17 cellular contexts compared by ENCODE assay signal in the genomic region with DNA sequence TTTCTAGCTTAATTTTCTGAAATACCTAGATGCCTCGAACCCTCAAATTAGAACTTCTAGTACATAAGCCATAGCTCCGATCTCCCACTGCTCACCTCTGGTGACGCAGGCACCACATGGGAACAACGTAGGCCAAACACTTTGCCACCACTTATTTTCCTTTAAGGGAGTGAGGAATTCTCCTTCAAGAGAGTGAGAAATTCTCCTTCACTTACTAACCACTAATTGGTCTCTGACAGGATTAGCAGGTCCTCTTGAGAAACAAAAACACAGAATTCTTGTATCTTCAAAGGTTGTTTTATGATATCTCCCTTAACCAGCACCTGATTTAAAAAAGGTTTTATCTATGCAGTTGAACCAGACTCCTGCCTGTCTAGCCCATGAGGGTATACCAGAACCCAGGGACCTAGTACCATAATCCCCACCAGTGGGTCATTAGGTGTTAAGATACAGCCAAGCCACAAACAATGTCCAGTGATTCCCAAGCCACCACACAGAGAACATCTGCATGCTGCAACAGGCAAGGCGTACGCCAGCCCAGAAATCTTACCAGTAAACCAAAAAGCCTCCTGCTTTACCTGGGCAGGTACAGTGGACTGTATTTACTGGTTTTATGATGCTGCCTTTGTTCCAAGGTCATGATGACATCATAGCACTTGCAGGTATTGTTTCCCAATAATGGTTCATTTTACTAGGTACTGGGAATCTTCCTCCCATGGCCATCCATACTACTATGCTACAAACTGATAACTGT. TPM values are rescaled to one million over a fixed set of nuclear protein-coding genes. Genes with fewer than 3 reads are reported as not detected.
A peak's percentile ranks its signal among the peaks of the same experiment; 100 is the strongest.
DNase-seq lines count a peak whose midpoint lies in the region; ATAC-seq and TF ChIP-seq lines count a peak whose summit lies in the region.
"Had no signal": no experiment of that assay in that cellular context is flagged by ENCODE, and none has a peak within 500 bp of the region (broad histone marks: within the 10 kb centered on the region; RNA-seq: fewer than 3 reads in every experiment).

No MANE protein-coding gene starts in this region.

- TF ChIP-seq CTCF in HCT116 (IDR thresholded peaks at IDR 0.05 in 2 of 3, conservative IDR thresholded peaks at IDR 0.05 in 1 of 3; ENCODE audit: borderline replicate concordance in 1 of 3, insufficient read depth in 1 of 3, low read depth in 2 of 3, low read length in 2 of 3) (no peak), RWPE1 (conservative IDR thresholded peaks at IDR 0.05; ENCODE audit: low read depth) (no peak), fibroblast of lung (conservative IDR thresholded peaks at IDR 0.05 in 1 of 2, IDR thresholded peaks at IDR 0.05 in 1 of 2; ENCODE audit: low read depth in 1 of 2, low read length in 2 of 2) (no peak), retinal pigment epithelial cell (conservative IDR thresholded peaks at IDR 0.05; ENCODE audit: low read depth, low read length) (no peak), Caco-2 (IDR thresholded peaks at IDR 0.05; ENCODE audit: insufficient read depth in 1 of 2, low read depth in 1 of 2, low read length in 1 of 2, severe bottlenecking in 1 of 2, unreplicated experiment in 1 of 2) (no peak)

- intact Hi-C loops in HCT116 (cut with micrococcal nuclease), result loop anchor here (5.0 kb wide), 1 partner anchor 40 kb away; no protein-coding TSS in a partner anchor
- intact Hi-C loops in naive thymus-derived CD4-positive, alpha-beta T cell (cut with micrococcal nuclease), result loop anchor here in 1 of 2 donors (2.0 kb wide), 1 partner anchor 20 kb away; a partner anchor contains a TSS
- intact Hi-C loops in Caco-2 (cut with micrococcal nuclease; ENCODE audit: unreplicated experiment), result no loop called here

- DNase-seq in HCT116 (ENCODE audit: low read depth, low spot score), result no peak
- DNase-seq in RWPE1 (ENCODE audit: low spot score), result peak; percentile 56
- DNase-seq in fibroblast of lung (ENCODE audit: low read depth in 2 of 2), result peak in 1 of 2 donors; percentile 84
- DNase-seq in retinal pigment epithelial cell (ENCODE audit: low read depth), result peak; percentile 92
- no peak for DNase-seq in naive thymus-derived CD4-positive, alpha-beta T cell
- no peak for DNase-seq in activated gamma-delta T cell treated with Interleukin-2 at 50 U/mL for 16 hours
- DNase-seq in Caco-2, result no peak
- DNase-seq: activated CD4-positive, alpha-beta T cell treated with anti-CD3 and anti-CD28 coated beads, Interleukin-2, amount 50 U/mL, for 1 hour; NCI-H1436; NCI-H510A treated with DMSO at 0.1 percent for 48 hours had no signal

- no peaks in the 10 kb centered on the region for H3K9me2 ChIP-seq in HCT116 (ENCODE audit: insufficient read depth)

- H3K4me3 Mint-ChIP-seq in naive thymus-derived CD4-positive, alpha-beta T cell, result no peak overlapping the region
- H3K4me3 Mint-ChIP-seq in Caco-2 (ENCODE audit: unreplicated experiment), result no peak overlapping the region
- H3K4me3 Mint-ChIP-seq: T-helper 2 cell treated with Interferon-gamma antibody and Interleukin-4, amounts not matched to agents 5 μg/mL and 100 μg/mL, for 36 hours; type B pancreatic cell had no signal

- ATAC-seq in HCT116, result peak; percentile 36; the same call in 1 of the 2 replicates
- ATAC-seq in naive thymus-derived CD4-positive, alpha-beta T cell, result no peak
- ATAC-seq in GM18909 (IDR thresholded peaks at IDR 0.05; ENCODE audit: poor library complexity, unreplicated experiment), result no peak

- TF ChIP-seq POLR2A in HCT116 (IDR thresholded peaks at IDR 0.05; ENCODE audit: borderline replicate concordance, extremely low read depth, insufficient read depth, insufficient read length), result no peak

- H3K9ac ChIP-seq in HCT116 (ENCODE audit: low read length) (no peak overlapping the region), fibroblast of lung (ENCODE audit: insufficient read depth, low read length) (no peak overlapping the region)
- H3K9ac ChIP-seq: parathyroid adenoma had no signal

- no peaks in the 10 kb centered on the region for H4K20me1 ChIP-seq in HCT116 (ENCODE audit: insufficient read depth)
- H4K20me1 ChIP-seq in fibroblast of lung (ENCODE audit: control insufficient read depth, extremely low read depth, insufficient read depth, low read length), result no peaks in the 10 kb centered on the region

- peaks cover 0 to 19% (median 0%) of the 10 kb centered on the region in 7 donors for H3K4me1 Mint-ChIP-seq in naive thymus-derived CD4-positive, alpha-beta T cell
- peaks cover 24% of the 10 kb centered on the region for H3K4me1 Mint-ChIP-seq in Caco-2 (ENCODE audit: low read depth, unreplicated experiment)

- H3K79me2 ChIP-seq in HCT116 (ENCODE audit: insufficient read depth, low read length) (no peaks in the 10 kb centered on the region), fibroblast of lung (ENCODE audit: control insufficient read depth, insufficient read depth, low read length) (no peaks in the 10 kb centered on the region)
- H3K79me2 ChIP-seq: parathyroid adenoma had no signal

- H3K27ac ChIP-seq in HCT116 (ENCODE audit: low read depth, low read length), result no peak overlapping the region
- no peak overlapping the region for H3K27ac ChIP-seq in RWPE1
- peak overlapping the region; percentile 46 for H3K27ac ChIP-seq in fibroblast of lung (ENCODE audit: insufficient read depth, low read length)
- H3K27ac ChIP-seq in naive thymus-derived CD4-positive, alpha-beta T cell (ENCODE audit: low read depth, low read length), result no peak overlapping the region
- H3K27ac ChIP-seq: adrenal gland, C4-2B, coronary artery, parathyroid adenoma had no signal

- no peaks in the 10 kb centered on the region for H3K36me3 ChIP-seq in HCT116 (ENCODE audit: control insufficient read depth in 1 of 2, insufficient read depth in 2 of 2, low read length in 2 of 2)
- no peaks in the 10 kb centered on the region for H3K36me3 ChIP-seq in fibroblast of lung (ENCODE audit: control insufficient read depth, insufficient read depth, low read length)
- H3K36me3 ChIP-seq in naive thymus-derived CD4-positive, alpha-beta T cell (ENCODE audit: control insufficient read depth in 2 of 3, insufficient read depth in 3 of 3, low read length in 3 of 3), result no peaks in the 10 kb centered on the region
- no peaks in the 10 kb centered on the region for H3K36me3 ChIP-seq in Caco-2 (ENCODE audit: control insufficient read depth, insufficient read depth, low read length)
- H3K36me3 ChIP-seq: adrenal gland had no signal

- peaks cover 0 to 3% (median 0%) of the 10 kb centered on the region in 11 donors for H3K9me3 Mint-ChIP-seq in naive thymus-derived CD4-positive, alpha-beta T cell
- no peaks in the 10 kb centered on the region for H3K9me3 Mint-ChIP-seq in Caco-2 (ENCODE audit: unreplicated experiment)
- H3K9me3 Mint-ChIP-seq: T-helper 2 cell treated with Interferon-gamma antibody and Interleukin-4, amounts not matched to agents 5 μg/mL and 100 μg/mL, for 36 hours; type B pancreatic cell had no signal

- no peak overlapping the region for H3K27ac Mint-ChIP-seq in naive thymus-derived CD4-positive, alpha-beta T cell
- H3K27ac Mint-ChIP-seq in Caco-2 (ENCODE audit: unreplicated experiment), result no peak overlapping the region
- H3K27ac Mint-ChIP-seq: T-helper 2 cell treated with Interferon-gamma antibody and Interleukin-4, amounts not matched to agents 5 μg/mL and 100 μg/mL, for 36 hours; type B pancreatic cell had no signal

- RAD21 ChIA-PET in HCT116 (lab: Charles Lee; ENCODE audit: low non-redundant PET in 1 of 2, low total read pairs in 2 of 2, uncharacterized antibody in 2 of 2, unreplicated experiment in 2 of 2), result no interaction called here

- no peak for TF ChIP-seq RAD21 in HCT116 (IDR thresholded peaks at IDR 0.05; ENCODE audit: low read depth)

- peak overlapping the region; percentile 31; the same call in 1 of the 2 replicates for H3K4me2 ChIP-seq in HCT116 (ENCODE audit: low read length)
- no peak overlapping the region for H3K4me2 ChIP-seq in fibroblast of lung (ENCODE audit: extremely low read depth, insufficient read depth, low read length)

- no peaks in the 10 kb centered on the region for H3K9me3 ChIP-seq in HCT116 (ENCODE audit: control insufficient read depth in 1 of 2, insufficient read depth in 1 of 2, low read depth in 1 of 2, low read length in 2 of 2)
- no peaks in the 10 kb centered on the region for H3K9me3 ChIP-seq in fibroblast of lung (ENCODE audit: control insufficient read depth, insufficient read depth, low read depth, low read length)
- no peaks in the 10 kb centered on the region for H3K9me3 ChIP-seq in naive thymus-derived CD4-positive, alpha-beta T cell (ENCODE audit: control insufficient read depth in 2 of 3, low read length in 3 of 3)
- no peaks in the 10 kb centered on the region for H3K9me3 ChIP-seq in Caco-2
- H3K9me3 ChIP-seq: adrenal gland had no signal

- H3K36me3 Mint-ChIP-seq in naive thymus-derived CD4-positive, alpha-beta T cell, result peaks cover 0 to 3% (median 0%) of the 10 kb centered on the region in 5 donors
- H3K36me3 Mint-ChIP-seq in Caco-2 (ENCODE audit: insufficient read depth, unreplicated experiment), result no peaks in the 10 kb centered on the region
- H3K36me3 Mint-ChIP-seq: type B pancreatic cell had no signal

- no TSS peak for BruUV-seq in HCT116 (replicated peaks; lab: Mats Ljungman, UMichigan)
- no TSS peak for BruUV-seq in Caco-2 (replicated peaks; lab: Mats Ljungman, UMichigan)

- H3K27me3 ChIP-seq in HCT116 (ENCODE audit: insufficient read depth, low read length), result peaks cover 43% of the 10 kb centered on the region
- H3K27me3 ChIP-seq in fibroblast of lung (ENCODE audit: control insufficient read depth, insufficient read depth, low read length), result no peaks in the 10 kb centered on the region
- H3K27me3 ChIP-seq in naive thymus-derived CD4-positive, alpha-beta T cell (ENCODE audit: control insufficient read depth in 2 of 2, insufficient read depth in 2 of 2, low read length in 2 of 2), result no peaks in the 10 kb centered on the region
- no peaks in the 10 kb centered on the region for H3K27me3 ChIP-seq in Caco-2 (replicated peaks; ENCODE audit: control insufficient read depth, insufficient read depth, low read length)
- H3K27me3 ChIP-seq: adrenal gland had no signal

- H3K4me3 ChIP-seq in HCT116 (replicated peaks in 1 of 2; ENCODE audit: low read depth in 1 of 2, low read length in 2 of 2) (no peak overlapping the region), fibroblast of lung (replicated peaks in 1 of 4; ENCODE audit: control extremely low read depth in 1 of 4, insufficient read depth in 1 of 4, low read depth in 3 of 4, low read length in 4 of 4) (no peak overlapping the region), retinal pigment epithelial cell (ENCODE audit: low read length) (no peak overlapping the region), Caco-2 (ENCODE audit: low read depth, low read length) (no peak overlapping the region)
- H3K4me3 ChIP-seq in naive thymus-derived CD4-positive, alpha-beta T cell (ENCODE audit: low read length), result no peak overlapping the region
- H3K4me3 ChIP-seq: adrenal gland, coronary artery had no signal

- no peak overlapping the region for H2AFZ ChIP-seq in HCT116 (ENCODE audit: low read depth, low read length, poor library complexity, severe bottlenecking)
- H2AFZ ChIP-seq in fibroblast of lung (ENCODE audit: low read length), result no peak overlapping the region
- H2AFZ ChIP-seq: parathyroid adenoma had no signal

- POLR2A ChIA-PET in HCT116 (lab: Charles Lee), result interaction anchor here (0.8 kb wide), 1 partner anchor 20 kb away, joined by 3 read pairs; no protein-coding TSS in a partner anchor
- POLR2A ChIA-PET in RWPE1 (lab: Yijun Ruan, JAX; ENCODE audit: low non-redundant PET), result no interaction called here
- POLR2A ChIA-PET in naive thymus-derived CD4-positive, alpha-beta T cell (lab: Charles Lee), result no interaction called here
- POLR2A ChIA-PET in Caco-2 (lab: Charles Lee), result no interaction called here

- CTCF ChIA-PET in HCT116 (lab: Charles Lee) (interaction anchor here (0.9 kb wide), 1 partner anchor 106 kb away, joined by 3 read pairs; no protein-coding TSS in a partner anchor), RWPE1 (lab: Yijun Ruan, JAX) (interaction anchor here (0.6 kb wide), 2 partner anchors 19 to 41 kb away, joined by 4 to 5 read pairs; no protein-coding TSS in a partner anchor), Caco-2 (lab: Charles Lee) (no interaction called here)
- CTCF ChIA-PET in naive thymus-derived CD4-positive, alpha-beta T cell (lab: Charles Lee), result no interaction called here

- H3K27me3 Mint-ChIP-seq in naive thymus-derived CD4-positive, alpha-beta T cell, result peaks cover 2 to 35% (median 21%) of the 10 kb centered on the region in 5 donors
- no peaks in the 10 kb centered on the region for H3K27me3 Mint-ChIP-seq in Caco-2 (ENCODE audit: insufficient read depth, unreplicated experiment)

- H3K4me1 ChIP-seq in HCT116 (ENCODE audit: control insufficient read depth in 1 of 2, insufficient read depth in 2 of 2, low read length in 2 of 2), result peaks cover 18 to 20% of the 10 kb centered on the region in 2 experiments
- peaks cover 15% of the 10 kb centered on the region for H3K4me1 ChIP-seq in fibroblast of lung (ENCODE audit: control insufficient read depth, extremely low read depth, insufficient read depth, low read length)
- no peaks in the 10 kb centered on the region for H3K4me1 ChIP-seq in naive thymus-derived CD4-positive, alpha-beta T cell (ENCODE audit: control insufficient read depth in 2 of 2, insufficient read depth in 2 of 2, low read length in 2 of 2)
- H3K4me1 ChIP-seq in Caco-2, result peaks cover 19% of the 10 kb centered on the region
- H3K4me1 ChIP-seq: parathyroid adenoma had no signal

RNA-seq across cellular contexts. Expression of a gene that starts 20.3 kb away (rescaled TPM):
- total RNA-seq in HCT116 (2021; ENCODE audit: unreplicated experiment), result 21.6 TPM
- polyA plus RNA-seq in HCT116 (2012), result 10.3 and 10.8 TPM in 2 replicates
- total RNA-seq in fibroblast of lung, result 9.0 and 9.9 TPM in 2 replicates
- 0.69 and 4.2 TPM in 2 replicates for polyA plus RNA-seq in fibroblast of lung
- 0.66 and 1.3 TPM in 2 replicates for polyA plus RNA-seq in fibroblast of lung (2012)
- 0.37 and 0.82 TPM in 2 replicates for polyA minus RNA-seq in fibroblast of lung (ENCODE audit: low replicate concordance)
- total RNA-seq in naive thymus-derived CD4-positive, alpha-beta T cell, result 1 to 10 TPM in 1 of 5 experiments, under 1 TPM in 4; 0.12 to 1.8 (median 0.51) TPM
- polyA plus RNA-seq in naive thymus-derived CD4-positive, alpha-beta T cell, result 1 to 10 TPM; 1.5 to 2.4 TPM
- 98.6 and 102 TPM in 2 replicates for total RNA-seq in Caco-2 (2022)

Comparison
In these comparisons a context has a peak if more than half of its experiments do, and no peak if none do; other contexts are left out.
1. DNase-seq: peak in RWPE1 (single experiment) and retinal pigment epithelial cell (single experiment); none in HCT116 (single experiment), naive thymus-derived CD4-positive, alpha-beta T cell (0 of 9), activated gamma-delta T cell treated with Interleukin-2 at 50 U/mL for 16 hours (single experiment) and Caco-2 (0 of 2).
2. CTCF ChIA-PET loops: an anchor here in HCT116 (0.9 kb wide) and RWPE1 (0.6 kb wide); none called in naive thymus-derived CD4-positive, alpha-beta T cell and Caco-2.